Comparison of ENCODE assay signal across 8 cellular contexts in the genomic region with DNA sequence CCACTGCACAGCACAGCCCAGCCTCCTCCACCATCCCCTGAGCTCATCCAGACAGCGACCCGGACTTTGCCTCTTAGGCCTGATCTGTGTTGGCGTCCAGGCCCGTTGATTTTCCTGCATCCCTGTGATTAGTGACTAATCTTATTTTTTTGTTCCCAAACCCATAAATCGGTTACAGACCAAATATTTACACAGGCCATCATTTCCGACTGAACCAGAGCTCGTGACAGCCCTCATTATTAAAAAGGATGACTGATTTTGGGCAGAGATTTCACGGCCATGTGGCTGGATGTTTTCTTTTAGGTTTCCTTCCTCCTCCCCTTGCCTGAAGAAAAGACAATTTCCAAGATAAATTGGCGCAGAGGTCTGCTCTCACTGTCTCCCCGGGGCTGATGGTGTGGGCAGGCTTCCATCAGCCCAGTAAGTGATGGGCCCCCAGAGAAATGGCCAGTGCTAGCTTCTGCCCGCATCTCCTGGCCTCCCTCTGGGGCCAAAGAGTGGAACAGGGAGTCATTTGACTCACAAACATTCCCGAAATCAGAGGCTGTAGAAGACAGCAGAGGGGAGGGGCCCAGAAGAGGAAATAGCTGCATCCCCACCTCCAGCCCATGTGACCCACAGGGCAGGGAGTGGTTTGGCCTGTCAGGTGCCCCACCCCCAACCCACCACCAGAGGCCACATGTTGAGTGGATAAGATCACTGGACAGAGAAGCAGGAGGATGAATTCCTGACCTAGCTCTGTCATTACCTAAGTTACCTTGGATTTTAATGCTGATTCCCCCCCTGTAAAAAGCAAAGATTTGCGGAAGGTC.
A peak's percentile ranks its signal among the peaks of the same experiment; 100 is the strongest.
DNase-seq lines count a peak whose midpoint lies in the region; ATAC-seq, FAIRE-seq and TF ChIP-seq lines count a peak whose summit lies in the region.

No MANE protein-coding gene starts in this region.

- CTCF ChIA-PET in GM12878 (lab: Yijun Ruan, JAX) = interaction anchor here (0.8 to 1.8 kb wide), 4 partner anchors 13 to 172 kb away, joined by 3 to 5 read pairs (median 3); no protein-coding TSS in a partner anchor
- CTCF ChIA-PET in activated CD4-positive, alpha-beta memory T cell treated with anti-CD3 and anti-CD28 coated beads for 36 hours (lab: Charles Lee) = no interaction called here

- peaks cover 27% of the 10 kb centered on the region for H3K27me3 Mint-ChIP-seq in mesothelial cell of epicardium (ENCODE audit: low read depth)
- peaks cover 2% of the 10 kb centered on the region for H3K27me3 Mint-ChIP-seq in activated CD4-positive, alpha-beta memory T cell treated with anti-CD3 and anti-CD28 coated beads for 36 hours

- TF ChIP-seq POLR2A in GM12878 (IDR thresholded peaks at IDR 0.05; ENCODE audit: low read depth, low read length) = no peak

- ATAC-seq in GM12878 (no peak), GM19023 (IDR thresholded peaks at IDR 0.05; ENCODE audit: unreplicated experiment) (no peak), HG03378 (IDR thresholded peaks at IDR 0.05; ENCODE audit: unreplicated experiment) (no peak)

- SMC1A ChIA-PET in GM12878 (lab: Charles Lee; ENCODE audit: uncharacterized antibody, unreplicated experiment) = interaction anchor here (0.7 to 1.3 kb wide), 2 partner anchors 9 kb away, joined by 3 read pairs; no protein-coding TSS in a partner anchor

- H3K9me3 Mint-ChIP-seq in mesothelial cell of epicardium = no peaks in the 10 kb centered on the region
- peaks cover 2% of the 10 kb centered on the region for H3K9me3 Mint-ChIP-seq in activated CD4-positive, alpha-beta memory T cell treated with anti-CD3 and anti-CD28 coated beads for 36 hours

- POLR2A ChIA-PET in GM12878 (lab: Charles Lee) = interaction anchor here (0.8 kb wide), 1 partner anchor 649 kb away, joined by 3 read pairs; no protein-coding TSS in a partner anchor
- POLR2A ChIA-PET in activated CD4-positive, alpha-beta memory T cell treated with anti-CD3 and anti-CD28 coated beads for 36 hours (lab: Charles Lee) = no interaction called here

- H3K4me1 Mint-ChIP-seq in mesothelial cell of epicardium = peaks cover 27% of the 10 kb centered on the region
- H3K4me1 Mint-ChIP-seq in activated CD4-positive, alpha-beta memory T cell treated with anti-CD3 and anti-CD28 coated beads for 36 hours (ENCODE audit: low read depth) = no peaks in the 10 kb centered on the region

- H3K27me3 ChIP-seq in BE2C = no peaks in the 10 kb centered on the region; the same call in 1 of the 2 replicates
- H3K27me3 ChIP-seq in MG63 = no peaks in the 10 kb centered on the region
- no peaks in the 10 kb centered on the region for H3K27me3 ChIP-seq in GM12878 (replicated peaks in 1 of 2; ENCODE audit: control insufficient read depth in 2 of 2, insufficient read depth in 2 of 2, low read length in 1 of 2)

- 28% methylated on average over 13 of the region's 13 CpGs for WGBS in GM12878 (ENCODE audit: insufficient coverage, insufficient replicate concordance, low lambda C conversion rate, missing lambda C conversion rate)

- H3K9ac ChIP-seq in GM12878 (ENCODE audit: control insufficient read depth, insufficient read depth, low read length) = no peak overlapping the region

- peaks cover 3% of the 10 kb centered on the region; the same call in 1 of the 2 replicates for H3K4me1 ChIP-seq in BE2C
- H3K4me1 ChIP-seq in GM12878 (ENCODE audit: control insufficient read depth, insufficient read depth, low read length) = no peaks in the 10 kb centered on the region

- FAIRE-seq in GM12878 (lab: Jason Lieb, UNC) = no peak

- intact Hi-C loops in GM12878 (cut with micrococcal nuclease; ENCODE audit: unreplicated experiment) = no loop called here
- intact Hi-C loops in activated CD4-positive, alpha-beta memory T cell treated with anti-CD3 and anti-CD28 coated beads for 36 hours (cut with micrococcal nuclease) = no loop called here

- in situ Hi-C loops in GM12878 (cut with MboI) = no loop called here

- no TSS peak for BruUV-seq in GM12878 (replicated peaks; lab: Mats Ljungman, UMichigan)

- no peak overlapping the region for H3K4me2 ChIP-seq in GM12878 (ENCODE audit: control insufficient read depth, insufficient read depth)

- H4K20me1 ChIP-seq in GM12878 (ENCODE audit: control insufficient read depth, insufficient read depth) = no peaks in the 10 kb centered on the region

- no peak overlapping the region for H2AFZ ChIP-seq in GM12878 (ENCODE audit: control insufficient read depth, low read depth, low read length)

- H3K4me3 ChIP-seq in BE2C (ENCODE audit: low read depth, low read length) (peak overlapping the region; percentile 2; the same call in 1 of the 2 replicates), MG63 (no peak overlapping the region), GM12878 (no peak overlapping the region)

- H3K27ac Mint-ChIP-seq in mesothelial cell of epicardium = peak overlapping the region; percentile 89
- no peak overlapping the region for H3K27ac Mint-ChIP-seq in activated CD4-positive, alpha-beta memory T cell treated with anti-CD3 and anti-CD28 coated beads for 36 hours

- no peaks in the 10 kb centered on the region for H3K79me2 ChIP-seq in GM12878 (ENCODE audit: control insufficient read depth, insufficient read depth, low read length)

- no peak overlapping the region for H3K27ac ChIP-seq in GM12878 (ENCODE audit: control insufficient read depth, insufficient read depth)

- no peaks in the 10 kb centered on the region for H3K36me3 Mint-ChIP-seq in mesothelial cell of epicardium
- no peaks in the 10 kb centered on the region for H3K36me3 Mint-ChIP-seq in activated CD4-positive, alpha-beta memory T cell treated with anti-CD3 and anti-CD28 coated beads for 36 hours

- H3K9me3 ChIP-seq in BE2C (no peaks in the 10 kb centered on the region), MG63 (no peaks in the 10 kb centered on the region), GM12878 (replicated peaks; ENCODE audit: control insufficient read depth, insufficient read depth, low read length) (no peaks in the 10 kb centered on the region)

- TF ChIP-seq CTCF in BE2C (IDR thresholded peaks at IDR 0.05; ENCODE audit: low read depth, low read length) (0 out of 2 replicates have a peak, but pooled peaks have one; percentile 11), GM12878 (IDR thresholded peaks at IDR 0.05 in 2 of 3, conservative IDR thresholded peaks at IDR 0.05 in 1 of 3; ENCODE audit: control insufficient read depth in 2 of 3, extremely low read depth in 1 of 3, insufficient read depth in 1 of 3, low read depth in 3 of 3, low read length in 3 of 3) (no peak), mesothelial cell of epicardium (IDR thresholded peaks at IDR 0.05; ENCODE audit: unreplicated experiment) (no peak)

- no peak overlapping the region for H3K4me3 Mint-ChIP-seq in mesothelial cell of epicardium
- no peak overlapping the region for H3K4me3 Mint-ChIP-seq in activated CD4-positive, alpha-beta memory T cell treated with anti-CD3 and anti-CD28 coated beads for 36 hours

- RAD21 ChIA-PET in GM12878 (lab: Charles Lee; ENCODE audit: unreplicated experiment) = no interaction called here

- DNase-seq in BE2C (peak; percentile 83), MG63 (peak; percentile 85), GM12878 (ENCODE audit: low read depth, low spot score) (no peak), mesothelial cell of epicardium (ENCODE audit: low spot score in 2 of 2, unreplicated experiment in 2 of 2) (no peak), SKM-1 treated with dmso at 0.1 percent for 144 hours (lab: John Stamatoyannopoulos, UW; ENCODE audit: unreplicated experiment) (no peak)
- no peak for DNase-seq in activated CD4-positive, alpha-beta memory T cell treated with anti-CD3 and anti-CD28 coated beads for 36 hours

- TF ChIP-seq RAD21 in GM12878 (IDR thresholded peaks at IDR 0.05; ENCODE audit: insufficient read depth, low read depth, low read length) = no peak

- H3K36me3 ChIP-seq in BE2C = no peaks in the 10 kb centered on the region
- no peaks in the 10 kb centered on the region for H3K36me3 ChIP-seq in MG63
- H3K36me3 ChIP-seq in GM12878 (ENCODE audit: control insufficient read depth in 2 of 2, insufficient read depth in 2 of 2, low read length in 1 of 2) = no peaks in the 10 kb centered on the region

- TF ChIP-seq EP300 in GM12878 (IDR thresholded peaks at IDR 0.05; ENCODE audit: borderline replicate concordance in 1 of 2, control insufficient read depth in 1 of 2, low read depth in 2 of 2, low read length in 2 of 2) = no peak

TF ChIP-seq in GM12878, 131 proteins besides CTCF, POLR2A, EP300 and RAD21:
- TF ChIP-seq IRF4 (IDR thresholded peaks at IDR 0.05; ENCODE audit: low read depth, low read length) (no peak), RCOR1 (conservative IDR thresholded peaks at IDR 0.05; ENCODE audit: low read depth, low read length) (no peak), TCF12 (IDR thresholded peaks at IDR 0.05; ENCODE audit: low read depth, low read length) (no peak), EED (IDR thresholded peaks at IDR 0.05; ENCODE audit: low read depth) (no peak), RAD51 (IDR thresholded peaks at IDR 0.05) (0 out of 2 replicates have a peak, but pooled peaks have one; percentile 19), ZBED1 (IDR thresholded peaks at IDR 0.05; ENCODE audit: borderline replicate concordance) (no peak)
- TF ChIP-seq, protein P1, sequence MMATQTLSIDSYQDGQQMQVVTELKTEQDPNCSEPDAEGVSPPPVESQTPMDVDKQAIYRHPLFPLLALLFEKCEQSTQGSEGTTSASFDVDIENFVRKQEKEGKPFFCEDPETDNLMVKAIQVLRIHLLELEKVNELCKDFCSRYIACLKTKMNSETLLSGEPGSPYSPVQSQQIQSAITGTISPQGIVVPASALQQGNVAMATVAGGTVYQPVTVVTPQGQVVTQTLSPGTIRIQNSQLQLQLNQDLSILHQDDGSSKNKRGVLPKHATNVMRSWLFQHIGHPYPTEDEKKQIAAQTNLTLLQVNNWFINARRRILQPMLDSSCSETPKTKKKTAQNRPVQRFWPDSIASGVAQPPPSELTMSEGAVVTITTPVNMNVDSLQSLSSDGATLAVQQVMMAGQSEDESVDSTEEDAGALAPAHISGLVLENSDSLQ (IDR thresholded peaks at IDR 0.05) = no peak
TF ChIP-seq in GM12878: peak in this region for 1.

Comparison
In these comparisons a context has a peak if more than half of its experiments do, and no peak if none do; other contexts are left out.
1. DNase-seq: peak in BE2C (single experiment) and MG63 (single experiment); none in GM12878 (single experiment), mesothelial cell of epicardium (0 of 2), activated CD4-positive, alpha-beta memory T cell treated with anti-CD3 and anti-CD28 coated beads for 36 hours (single experiment) and SKM-1 treated with dmso at 0.1 percent for 144 hours (single experiment).